8 cellular contexts compared by ENCODE assay signal in the genomic region with DNA sequence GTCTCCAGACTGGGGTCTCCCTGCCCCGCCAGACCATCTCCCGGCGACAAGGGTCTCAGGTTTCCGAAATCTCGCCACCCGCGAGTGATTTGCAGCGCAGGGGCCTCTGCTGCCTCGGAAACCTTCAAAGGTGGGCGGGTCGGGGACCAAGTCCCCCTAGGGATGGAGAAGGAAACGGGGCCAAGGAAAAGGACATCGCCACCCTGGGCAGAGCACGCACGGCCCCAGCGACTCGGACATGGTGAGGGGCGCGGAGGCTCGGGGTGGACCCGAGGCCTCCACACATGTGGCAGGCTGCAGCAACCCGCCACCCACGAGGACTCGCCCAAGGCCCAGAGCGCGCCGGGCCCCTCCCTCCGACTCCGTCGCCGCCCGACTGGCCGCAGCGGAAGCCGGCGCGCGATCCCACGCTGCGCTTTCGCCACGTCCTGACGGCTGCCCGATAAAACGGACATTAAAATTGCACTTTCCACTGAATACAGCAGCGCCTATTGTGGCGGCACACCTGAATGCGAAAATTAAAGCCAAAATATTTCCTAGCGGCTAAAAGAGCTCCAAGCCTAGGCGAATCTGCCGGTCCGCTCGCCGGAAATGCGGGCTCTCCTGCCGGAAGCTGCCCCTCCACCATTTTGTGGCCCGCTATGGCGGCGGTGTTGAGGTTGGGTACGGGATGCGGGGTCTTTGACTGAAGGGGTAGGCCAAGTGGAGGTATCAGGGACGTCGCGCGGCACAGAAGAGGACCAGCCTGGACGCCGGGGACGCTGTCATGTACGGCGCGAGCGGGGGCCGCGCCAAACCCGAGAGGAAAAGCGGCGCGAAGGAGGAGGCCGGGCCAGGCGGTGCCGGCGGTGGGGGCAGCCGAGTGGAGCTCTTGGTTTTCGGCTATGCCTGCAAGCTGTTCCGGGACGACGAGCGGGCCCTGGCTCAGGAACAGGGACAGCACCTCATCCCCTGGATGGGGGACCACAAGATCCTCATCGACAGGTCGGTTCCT. TPM values are rescaled to one million over a fixed set of nuclear protein-coding genes. Genes with fewer than 3 reads are reported as not detected.
DNase-seq lines count a peak whose midpoint lies in the region; ATAC-seq and TF ChIP-seq lines count a peak whose summit lies in the region.

A gene (plus strand): TSS at position 627 of the 994 bp plus-strand sequence. CDS start 140 bp downstream, at position 767.

- H3K4me1 ChIP-seq in CD8-positive, alpha-beta T cell (ENCODE audit: insufficient read depth, low read length) = peaks cover 20% of the 10 kb centered on the region

- no peaks in the 10 kb centered on the region for H3K27me3 Mint-ChIP-seq in CD8-positive, alpha-beta T cell (ENCODE audit: low read depth)

- peaks cover 31% of the 10 kb centered on the region for H3K4me1 Mint-ChIP-seq in CD8-positive, alpha-beta T cell (ENCODE audit: low read depth)

- peak within 1 kb of the TSS; percentile 86 for H3K27ac ChIP-seq in CD8-positive, alpha-beta T cell (ENCODE audit: low read depth, low read length)

- peak within 1 kb of the TSS; percentile 98 for H3K27ac Mint-ChIP-seq in CD8-positive, alpha-beta T cell

- H3K27me3 ChIP-seq in CD8-positive, alpha-beta T cell (ENCODE audit: insufficient read depth, low read length) = no peaks in the 10 kb centered on the region

- H3K36me3 ChIP-seq in CD8-positive, alpha-beta T cell (ENCODE audit: insufficient read depth, low read length) = peaks cover 16% of the 10 kb centered on the region

- no peaks in the 10 kb centered on the region for H3K9me3 ChIP-seq in CD8-positive, alpha-beta T cell (ENCODE audit: low read length)

- peaks cover 35% of the 10 kb centered on the region for H3K36me3 Mint-ChIP-seq in CD8-positive, alpha-beta T cell

- peak within 1 kb of the TSS; percentile 99 for H3K4me3 Mint-ChIP-seq in CD8-positive, alpha-beta T cell

- no peak for TF ChIP-seq CTCF in CD8-positive, alpha-beta T cell (IDR thresholded peaks at IDR 0.05)

- CTCF ChIA-PET in CD8-positive, alpha-beta T cell (lab: Charles Lee) = no interaction called here

- ATAC-seq in CD8-positive, alpha-beta T cell = peak; percentile 84
- peak; percentile 94 for ATAC-seq in GM19395 (IDR thresholded peaks at IDR 0.05; ENCODE audit: unreplicated experiment)
- peak; percentile 50 for ATAC-seq in HG03558 (IDR thresholded peaks at IDR 0.05; ENCODE audit: extremely low read depth, unreplicated experiment)

- POLR2A ChIA-PET in CD8-positive, alpha-beta T cell (lab: Charles Lee) = interaction anchor here (0.6 to 2.0 kb wide), 4 partner anchors 15 to 217 kb away, joined by 3 to 5 read pairs (median 4); no protein-coding TSS in a partner anchor

- H3K4me3 ChIP-seq in CD8-positive, alpha-beta T cell (ENCODE audit: low read depth, low read length) = peak within 1 kb of the TSS; percentile 76

- in situ Hi-C loops in endometrial microvascular endothelial cells (cut with HindIII; ENCODE audit: inconsistent ontology term, low pct_unique_long_range_greater_than_20kb, low sequenced_read_pairs) = no loop called here

- intact Hi-C loops in CD8-positive, alpha-beta T cell (cut with DNase I, micrococcal nuclease) = loop anchor here (2.0 to 10.0 kb wide), 7 partner anchors 83 to 1154 kb away; a partner anchor contains a TSS

- DNase-seq in CD8-positive, alpha-beta T cell = peak; percentile 54 to 86 (median 72)
- DNase-seq in NOMO-1 treated with dmso at 0.1 percent for 144 hours (lab: John Stamatoyannopoulos, UW; ENCODE audit: unreplicated experiment) (peak; percentile 81), midbrain (lab: John Stamatoyannopoulos, UW) (peak; percentile 74)
- peak; percentile 40 for DNase-seq in activated CD8-positive, alpha-beta memory T cell treated with anti-CD3 and anti-CD28 coated beads, Interleukin-2, amount 50 U/mL, for 1 hour (ENCODE audit: extremely low read depth)
- peak; percentile 59 to 66 for DNase-seq in stimulated activated CD8-positive, alpha-beta memory T cell treated with anti-CD3 and anti-CD28 coated beads, Interleukin-15, amount 100 ng/mL, for 48 hours (ENCODE audit: low read depth in 2 of 2)

- H3K9me3 Mint-ChIP-seq in CD8-positive, alpha-beta T cell = no peaks in the 10 kb centered on the region

RNA-seq across cellular contexts. Expression of the gene that starts here (rescaled TPM):
- 10 to 100 TPM; 83.8 to 94.0 TPM for total RNA-seq in CD8-positive, alpha-beta T cell
- 17.6 TPM for total RNA-seq in endometrial microvascular endothelial cells (ENCODE audit: inconsistent ontology term)

Comparison
In these comparisons a context has a peak if more than half of its experiments do, and no peak if none do; other contexts are left out.
1. Peak in every context shown above with its lines: DNase-seq, ATAC-seq, H3K4me3 ChIP-seq and H3K27ac ChIP-seq.